ENCODE assay signal across 25 cellular contexts in genomic region chr11:83545494-83545893, GRCh38.
"Had no signal": no experiment of that assay in that cellular context is flagged by ENCODE, and none has a peak within 500 bp of the region (broad histone marks: within the 10 kb centered on the region; RNA-seq: fewer than 3 reads in every experiment).

No MANE protein-coding gene starts in this region.

- H3K9me3 ChIP-seq: ascending aorta, esophagus muscularis mucosa, heart left ventricle, left lung, lower lobe of right lung, suprapubic skin, tibial artery, upper lobe of right lung had no signal

- H3K36me3 ChIP-seq: ascending aorta, brain microvascular endothelial cell, esophagus muscularis mucosa, heart left ventricle, left lung, lower lobe of right lung, suprapubic skin, tibial artery, upper lobe of right lung, WERI-Rb-1 had no signal

- DNase-seq: activated CD4-positive, alpha-beta memory T cell treated with anti-CD3 and anti-CD28 coated beads for 36 hours; activated CD4-positive, alpha-beta T cell treated with anti-CD3 and anti-CD28 coated beads, Interleukin-2, amount 10 ng/mL, durations not matched to agents 24 days and 14 days; activated CD8-positive, alpha-beta memory T cell treated with anti-CD3 and anti-CD28 coated beads, Interleukin-2, amount 50 U/mL, for 4 hours; activated gamma-delta T cell; activated naive CD4-positive, alpha-beta T cell treated with anti-CD3 and anti-CD28 coated beads, Interleukin-2, amount 10 ng/mL, durations not matched to agents 7 days and 5 days; activated naive CD8-positive, alpha-beta T cell treated with anti-CD3 and anti-CD28 coated beads, Interleukin-2, amount 10 ng/mL, durations not matched to agents 7 days and 5 days; activated T-cell treated with anti-CD3 and anti-CD28 coated beads, Interleukin-2, amount 50 U/mL, for 24 hours; brain microvascular endothelial cell; foreskin keratinocyte; heart left ventricle; left lung; lower lobe of right lung; mesenchymal stem cell; natural killer cell; right cardiac atrium; stimulated activated CD4-positive, alpha-beta T cell treated with anti-CD3 and anti-CD28 coated beads, Interleukin-15, amount 100 ng/mL, for 24 hours; stimulated activated naive CD4-positive, alpha-beta T cell; T-helper 9 cell; tibial artery; upper lobe of right lung; WERI-Rb-1 had no signal

- H3K4me3 ChIP-seq: ascending aorta, esophagus muscularis mucosa, heart left ventricle, left lung, lower lobe of right lung, suprapubic skin, tibial artery, upper lobe of right lung had no signal

- H3K27ac ChIP-seq: ascending aorta, brain microvascular endothelial cell, esophagus muscularis mucosa, foreskin keratinocyte, heart left ventricle, left lung, lower lobe of right lung, suprapubic skin, tibial artery, upper lobe of right lung, WERI-Rb-1 had no signal

- H3K4me1 ChIP-seq: ascending aorta, foreskin keratinocyte, heart left ventricle, left lung, lower lobe of right lung, tibial artery, upper lobe of right lung had no signal

- FAIRE-seq: TTC549 had no signal

- H3K27me3 ChIP-seq: ascending aorta, brain microvascular endothelial cell, esophagus muscularis mucosa, heart left ventricle, left lung, suprapubic skin, tibial artery, upper lobe of right lung had no signal
